ENCODE assay signal across 16 cellular contexts in genomic region chr2:181273986-181274385, GRCh38.
DNase-seq lines count a peak whose midpoint lies in the region; ATAC-seq and TF ChIP-seq lines count a peak whose summit lies in the region.
"Had no signal": no experiment of that assay in that cellular context is flagged by ENCODE, and none has a peak within 500 bp of the region (broad histone marks: within the 10 kb centered on the region; RNA-seq: fewer than 3 reads in every experiment).

No MANE protein-coding gene starts in this region.

- H3K9me2 ChIP-seq in SK-N-SH: no peaks in the 10 kb centered on the region
- 0 out of 2 replicates have a peak, but pooled peaks cover 3% of the 10 kb centered on the region for H3K9me2 ChIP-seq in PC-9 (ENCODE audit: insufficient read depth)

- H3K4me2 ChIP-seq in SK-N-SH (no peak overlapping the region), PC-9 (no peak overlapping the region)
- H3K4me2 ChIP-seq: BLaER1 treated with 17β-estradiol and CSF1 and Interleukin-3, amounts not matched to agents 10 nM and 100 nM had no signal

- TF ChIP-seq EP300 in SK-N-SH (IDR thresholded peaks at IDR 0.05; ENCODE audit: borderline replicate concordance in 1 of 2, low read depth in 1 of 2, low read length in 1 of 2): no peak

- POLR2A ChIA-PET in SK-N-SH (lab: Yijun Ruan, JAX) (no interaction called here), PC-9 (lab: Charles Lee; ENCODE audit: unreplicated experiment) (no interaction called here)

- H3K9me3 ChIP-seq in SK-N-SH (no peaks in the 10 kb centered on the region), PC-9 (ENCODE audit: insufficient read depth, low read depth) (no peaks in the 10 kb centered on the region), tibial artery (no peaks in the 10 kb centered on the region)

- H2AFZ ChIP-seq in SK-N-SH (ENCODE audit: low read depth) (no peak overlapping the region), PC-9 (peak overlapping the region; percentile 14; the same call in 1 of the 2 replicates)

- H3K36me3 ChIP-seq in SK-N-SH (replicated peaks in 1 of 2; ENCODE audit: control insufficient read depth in 1 of 2, insufficient read depth in 2 of 2, low read length in 1 of 2) (no peaks in the 10 kb centered on the region), PC-9 (ENCODE audit: low read depth) (no peaks in the 10 kb centered on the region), tibial artery (no peaks in the 10 kb centered on the region)
- H3K36me3 ChIP-seq: BLaER1 treated with 17β-estradiol and CSF1 and Interleukin-3, amounts not matched to agents 10 nM and 100 nM had no signal

- 26% methylated on average over 1 of the region's 1 CpG for WGBS in SK-N-SH (ENCODE audit: low lambda C conversion rate)

- H3K27me3 ChIP-seq in SK-N-SH (ENCODE audit: insufficient read depth) (no peaks in the 10 kb centered on the region), PC-9 (ENCODE audit: insufficient read depth, low read depth) (no peaks in the 10 kb centered on the region), tibial artery (no peaks in the 10 kb centered on the region)
- H3K27me3 ChIP-seq: BLaER1 treated with 17β-estradiol and CSF1 and Interleukin-3, amounts not matched to agents 10 nM and 100 nM had no signal

- no peak overlapping the region for H3K9ac ChIP-seq in SK-N-SH
- H3K9ac ChIP-seq: BLaER1 treated with 17β-estradiol and CSF1 and Interleukin-3, amounts not matched to agents 10 nM and 100 nM had no signal

- H3K4me1 ChIP-seq in SK-N-SH (ENCODE audit: control insufficient read depth in 1 of 2, insufficient read depth in 2 of 2, low read depth in 1 of 2, low read length in 1 of 2) (no peaks in the 10 kb centered on the region; a peak in 2 of 4 replicates), PC-9 (replicated peaks; ENCODE audit: insufficient read depth) (no peaks in the 10 kb centered on the region), tibial artery (no peaks in the 10 kb centered on the region)
- H3K4me1 ChIP-seq: BLaER1 treated with 17β-estradiol and CSF1 and Interleukin-3, amounts not matched to agents 10 nM and 100 nM had no signal

- H3K79me2 ChIP-seq in SK-N-SH (ENCODE audit: insufficient read depth) (no peaks in the 10 kb centered on the region), PC-9 (ENCODE audit: low read depth) (no peaks in the 10 kb centered on the region)

- H3K27ac ChIP-seq in SK-N-SH (ENCODE audit: low read depth in 2 of 2, low read length in 1 of 2): no peak overlapping the region
- H3K27ac ChIP-seq in PC-9: no peak overlapping the region
- H3K27ac ChIP-seq in tibial artery: no peak overlapping the region
- H3K27ac ChIP-seq: 22Rv1; BLaER1 treated with 17β-estradiol and CSF1 and Interleukin-3, amounts not matched to agents 10 nM and 100 nM had no signal

- intact Hi-C loops in PC-9 (cut with micrococcal nuclease; ENCODE audit: unreplicated experiment) (no loop called here), tibial artery (cut with DNase I; ENCODE audit: low total_unique reads) (no loop called here)

- no TSS peak for BruUV-seq in PC-9 (replicated peaks; lab: Mats Ljungman, UMichigan)

- H3F3A ChIP-seq in SK-N-SH (replicated peaks; ENCODE audit: insufficient read depth): no peaks in the 10 kb centered on the region
- no peaks in the 10 kb centered on the region for H3F3A ChIP-seq in PC-9 (ENCODE audit: insufficient read depth, low read depth)

- no peaks in the 10 kb centered on the region for H4K20me1 ChIP-seq in SK-N-SH (ENCODE audit: insufficient read depth)
- no peaks in the 10 kb centered on the region for H4K20me1 ChIP-seq in PC-9 (ENCODE audit: insufficient read depth)
- H4K20me1 ChIP-seq: BLaER1 treated with 17β-estradiol and CSF1 and Interleukin-3, amounts not matched to agents 10 nM and 100 nM had no signal

- no peak for DNase-seq in SK-N-SH
- peak; percentile 13 for DNase-seq in GM04504 (ENCODE audit: low read depth)
- no peak for DNase-seq in PC-9
- peak; percentile 18 for DNase-seq in fibroblast of peridontal ligament (ENCODE audit: extremely low read depth)
- DNase-seq in T-helper 2 cell: no peak
- DNase-seq in tibial artery: no peak
- DNase-seq: Calu3; CD4-positive, CD25-positive, alpha-beta regulatory T cell; DMS 273 treated with DMSO at 0.1 percent for 48 hours; HCEC 1CT; IMR-90; KBM-7 had no signal

- H3K4me3 ChIP-seq in SK-N-SH (ENCODE audit: low read depth in 2 of 2, low read length in 1 of 2): no peak overlapping the region
- H3K4me3 ChIP-seq in PC-9: no peak overlapping the region
- H3K4me3 ChIP-seq in tibial artery: no peak overlapping the region
- H3K4me3 ChIP-seq: BLaER1 treated with 17β-estradiol and CSF1 and Interleukin-3, amounts not matched to agents 10 nM and 100 nM had no signal

- TF ChIP-seq CTCF in SK-N-SH (IDR thresholded peaks at IDR 0.05) (no peak), PC-9 (conservative IDR thresholded peaks at IDR 0.05) (no peak), tibial artery (IDR thresholded peaks at IDR 0.05) (no peak)

- TF ChIP-seq RAD21 in SK-N-SH (IDR thresholded peaks at IDR 0.05; ENCODE audit: low read length): no peak

- ATAC-seq in SK-N-SH treated with all-trans-retinoic acid at 6 μM for 48 hours (no peak), GM19397 (IDR thresholded peaks at IDR 0.05; ENCODE audit: unreplicated experiment) (no peak)

- CTCF ChIA-PET in SK-N-SH (lab: Yijun Ruan, JAX) (no interaction called here), PC-9 (lab: Charles Lee) (no interaction called here)

TF ChIP-seq in SK-N-SH, 30 proteins besides CTCF, POLR2A, EP300 and RAD21 (continues in another document):
- no peak for TF ChIP-seq USF1 (IDR thresholded peaks at IDR 0.05; ENCODE audit: borderline replicate concordance, low read depth)
- no peak for TF ChIP-seq TEAD4 (IDR thresholded peaks at IDR 0.05; ENCODE audit: borderline replicate concordance, insufficient read depth)
- peak; percentile 13; the same call in 1 of the 2 replicates for TF ChIP-seq TCF12 (IDR thresholded peaks at IDR 0.05)
- no peak for TF ChIP-seq RXRA (IDR thresholded peaks at IDR 0.05; ENCODE audit: borderline replicate concordance, low read depth)
- no peak for TF ChIP-seq JUND (IDR thresholded peaks at IDR 0.05)
- no peak for TF ChIP-seq RCOR1 (IDR thresholded peaks at IDR 0.05; ENCODE audit: low read length)
- TF ChIP-seq MAX (IDR thresholded peaks at IDR 0.05; ENCODE audit: low read depth): no peak

TF ChIP-seq in SK-N-SH treated with all-trans-retinoic acid at 6 μM for 48 hours, 23 proteins besides CTCF, POLR2A, EP300 and RAD21:
- TF ChIP-seq CREB5 (CRISPR knock-in tag; IDR thresholded peaks at IDR 0.05; ENCODE audit: low read depth): no peak
- no peak; the same call in 1 of the 2 replicates for TF ChIP-seq TCF4 (CRISPR knock-in tag; IDR thresholded peaks at IDR 0.05; ENCODE audit: borderline replicate concordance)
- TF ChIP-seq CSRNP3 (CRISPR knock-in tag; IDR thresholded peaks at IDR 0.05): no peak
- no peak for TF ChIP-seq ZFP30 (CRISPR knock-in tag; IDR thresholded peaks at IDR 0.05)
TF ChIP-seq in SK-N-SH treated with all-trans-retinoic acid at 6 μM for 48 hours: peak in this region for 0.

Comparison
In these comparisons a context has a peak if more than half of its experiments do, and no peak if none do; other contexts are left out.
1. DNase-seq: peak in GM04504 (single experiment) and fibroblast of peridontal ligament (single experiment); none in SK-N-SH (single experiment), PC-9 (0 of 2), T-helper 2 cell (0 of 5) and tibial artery (0 of 2).